ENCODE assay signal across 8 cellular contexts in genomic region chrX:106802063-106802387, GRCh38. TPM values are rescaled to one million over a fixed set of nuclear protein-coding genes. Genes with fewer than 3 reads are reported as not detected.
DNase-seq lines count a peak whose midpoint lies in the region; ATAC-seq and TF ChIP-seq lines count a peak whose summit lies in the region.

No MANE protein-coding gene starts in this region.

- H3K4me2 ChIP-seq in GM23338 (peak overlapping the region; percentile 71), smooth muscle cell (peak overlapping the region; percentile 75)

- DNase-seq in Calu3, result no peak
- peak; percentile 8 for DNase-seq in GM23338 (ENCODE audit: low spot score)
- DNase-seq in WTC11 (ENCODE audit: low spot score), result no peak
- DNase-seq in right atrium auricular region (ENCODE audit: low spot score), result no peak
- no peak for DNase-seq in smooth muscle cell (lab: John Stamatoyannopoulos, UW; ENCODE audit: unreplicated experiment)
- DNase-seq in cortex of kidney (lab: John Stamatoyannopoulos, UW), result no peak
- DNase-seq in SKM-1 treated with dmso at 0.1 percent for 144 hours (lab: John Stamatoyannopoulos, UW; ENCODE audit: unreplicated experiment), result no peak

- peaks cover 5% of the 10 kb centered on the region; the same call in 1 of the 2 replicates for H3K27me3 ChIP-seq in GM23338 (ENCODE audit: insufficient read depth)
- no peaks in the 10 kb centered on the region for H3K27me3 ChIP-seq in right atrium auricular region
- no peaks in the 10 kb centered on the region for H3K27me3 ChIP-seq in smooth muscle cell (ENCODE audit: low read depth)

- H3K9ac ChIP-seq in smooth muscle cell (ENCODE audit: low read depth), result no peak overlapping the region

- H3K4me1 ChIP-seq in GM23338 (ENCODE audit: insufficient read depth), result peaks cover under 1% of the 10 kb centered on the region; the same call in 1 of the 2 replicates
- H3K4me1 ChIP-seq in right atrium auricular region, result no peaks in the 10 kb centered on the region
- H3K4me1 ChIP-seq in smooth muscle cell (ENCODE audit: low read depth), result no peaks in the 10 kb centered on the region

- POLR2A ChIA-PET in WTC11 (lab: Charles Lee), result no interaction called here

- no peaks in the 10 kb centered on the region for H3K27me3 Mint-ChIP-seq in Calu3 (ENCODE audit: unreplicated experiment)
- H3K27me3 Mint-ChIP-seq in GM23338 (ENCODE audit: insufficient read depth, low read depth, poor library complexity), result peaks cover 4% of the 10 kb centered on the region
- H3K27me3 Mint-ChIP-seq in WTC11 (ENCODE audit: low read depth), result peaks cover 27% of the 10 kb centered on the region

- H3K9me3 ChIP-seq in right atrium auricular region (no peaks in the 10 kb centered on the region), smooth muscle cell (replicated peaks; ENCODE audit: low read depth) (no peaks in the 10 kb centered on the region)

- H3K4me3 ChIP-seq in GM23338 (peak overlapping the region; percentile 50), right atrium auricular region (peak overlapping the region; percentile 44 to 60), smooth muscle cell (peak overlapping the region; percentile 47)

- peak overlapping the region; percentile 82 for H3K4me3 Mint-ChIP-seq in Calu3 (ENCODE audit: low read depth, unreplicated experiment)
- peak overlapping the region; percentile 96 for H3K4me3 Mint-ChIP-seq in GM23338
- H3K4me3 Mint-ChIP-seq in WTC11, result peak overlapping the region; percentile 88

- H3K27ac Mint-ChIP-seq in Calu3 (ENCODE audit: unreplicated experiment) (peak overlapping the region; percentile 78), GM23338 (no peak overlapping the region; the same call in 1 of the 2 replicates), WTC11 (no peak overlapping the region)

- no peaks in the 10 kb centered on the region for H4K20me1 ChIP-seq in GM23338 (replicated peaks; ENCODE audit: insufficient read depth)
- H4K20me1 ChIP-seq in smooth muscle cell (ENCODE audit: low read depth), result peaks cover 9% of the 10 kb centered on the region

- H3K79me2 ChIP-seq in GM23338 (replicated peaks; ENCODE audit: insufficient read depth) (peaks cover 4% of the 10 kb centered on the region; the same call in 1 of the 2 replicates), smooth muscle cell (ENCODE audit: low read depth) (no peaks in the 10 kb centered on the region)

- CTCF ChIA-PET in Calu3 (lab: Charles Lee), result interaction anchor here (1.0 to 1.6 kb wide), 2 partner anchors 21 to 86 kb away, joined by 3 to 7 read pairs; no protein-coding TSS in a partner anchor
- CTCF ChIA-PET in WTC11 (lab: Charles Lee), result no interaction called here

- H3K4me1 Mint-ChIP-seq in Calu3 (ENCODE audit: low read depth, unreplicated experiment), result peaks cover 14% of the 10 kb centered on the region
- peaks cover 8% of the 10 kb centered on the region for H3K4me1 Mint-ChIP-seq in GM23338
- H3K4me1 Mint-ChIP-seq in WTC11, result peaks cover 15% of the 10 kb centered on the region

- intact Hi-C loops in Calu3 (cut with micrococcal nuclease; ENCODE audit: unreplicated experiment), result no loop called here

- BruUV-seq in Calu3 (replicated peaks; lab: Mats Ljungman, UMichigan), result no TSS peak

- H2AFZ ChIP-seq in GM23338 (0 out of 2 replicates have a peak overlapping the region, but pooled peaks have one; percentile 49), smooth muscle cell (ENCODE audit: low read depth) (peak overlapping the region; percentile 39)

- H3K36me3 ChIP-seq in GM23338 (ENCODE audit: insufficient read depth) (no peaks in the 10 kb centered on the region), right atrium auricular region (no peaks in the 10 kb centered on the region), smooth muscle cell (ENCODE audit: low read depth) (no peaks in the 10 kb centered on the region)

- ATAC-seq in GM23338, result peak; percentile 27
- peak; percentile 17 for ATAC-seq in WTC11
- no peak for ATAC-seq in HG03097 (IDR thresholded peaks at IDR 0.05; ENCODE audit: low FRiP score, unreplicated experiment)

- H3K36me3 Mint-ChIP-seq in Calu3 (ENCODE audit: insufficient read depth, unreplicated experiment), result peaks cover 22% of the 10 kb centered on the region
- H3K36me3 Mint-ChIP-seq in GM23338 (ENCODE audit: low read depth), result no peaks in the 10 kb centered on the region
- no peaks in the 10 kb centered on the region for H3K36me3 Mint-ChIP-seq in WTC11

- 56% methylated on average over 11 of the region's 11 CpGs for WGBS in smooth muscle cell (ENCODE audit: low lambda C conversion rate)

- TF ChIP-seq CTCF in Calu3 (IDR thresholded peaks at IDR 0.05; ENCODE audit: unreplicated experiment) (no peak), GM23338 (conservative IDR thresholded peaks at IDR 0.05; ENCODE audit: low read depth in 2 of 2) (no peak), WTC11 (IDR thresholded peaks at IDR 0.05) (no peak), right atrium auricular region (IDR thresholded peaks at IDR 0.05) (no peak), smooth muscle cell (IDR thresholded peaks at IDR 0.05; ENCODE audit: borderline replicate concordance, insufficient read depth, poor library complexity, severe bottlenecking) (no peak)

- H3K9me3 Mint-ChIP-seq in Calu3 (ENCODE audit: low read depth, unreplicated experiment) (no peaks in the 10 kb centered on the region), GM23338 (no peaks in the 10 kb centered on the region; the same call in 2 of the 3 replicates), WTC11 (no peaks in the 10 kb centered on the region)

- H3F3A ChIP-seq in GM23338 (replicated peaks; ENCODE audit: low read depth) (no peaks in the 10 kb centered on the region), smooth muscle cell (ENCODE audit: low read depth) (no peaks in the 10 kb centered on the region)

- no peaks in the 10 kb centered on the region for H3K9me2 ChIP-seq in GM23338 (ENCODE audit: insufficient read depth)

- H3K27ac ChIP-seq in GM23338 (ENCODE audit: low read depth) (no peak overlapping the region), right atrium auricular region (peak overlapping the region; percentile 6 to 62), smooth muscle cell (ENCODE audit: low read depth) (no peak overlapping the region)

TF ChIP-seq in WTC11, 78 proteins besides CTCF, POLR2A, EP300 and RAD21:
- TF ChIP-seq EMX1 (CRISPR knock-in tag; IDR thresholded peaks at IDR 0.05) (no peak), NFATC4 (CRISPR knock-in tag; IDR thresholded peaks at IDR 0.05) (no peak), ZNF425 (CRISPR knock-in tag; conservative IDR thresholded peaks at IDR 0.05) (no peak), TEAD1 (CRISPR knock-in tag; IDR thresholded peaks at IDR 0.05) (no peak), ZNF232 (CRISPR knock-in tag; IDR thresholded peaks at IDR 0.05) (no peak), TEAD4 (CRISPR knock-in tag; IDR thresholded peaks at IDR 0.05) (no peak), MLX (CRISPR knock-in tag; IDR thresholded peaks at IDR 0.05) (no peak), ZBTB21 (CRISPR knock-in tag; IDR thresholded peaks at IDR 0.05; ENCODE audit: borderline replicate concordance) (no peak), ZNF121 (CRISPR knock-in tag; IDR thresholded peaks at IDR 0.05) (no peak), ETV6 (CRISPR knock-in tag; IDR thresholded peaks at IDR 0.05) (no peak), GABPB1 (CRISPR knock-in tag; IDR thresholded peaks at IDR 0.05) (no peak), IRF1 (CRISPR knock-in tag; IDR thresholded peaks at IDR 0.05) (no peak)

RNA-seq across cellular contexts. Expression of gene TBC1D8B, which starts 0.4 kb away (rescaled TPM):
- total RNA-seq in Calu3 (2022) (14.9 and 15.3 TPM in 2 replicates), WTC11 (2021) (5.8 to 6.3 TPM (median 6.3 TPM) in 3 replicates), right atrium auricular region (1 to 10 TPM; 3.6 to 4.6 TPM), smooth muscle cell (15.1 and 21.8 TPM in 2 replicates)
- 6.5 and 7.6 TPM in 2 replicates for total RNA-seq in GM23338 (2014; rRNA removed; shearing (Covaris generic))
- polyA plus RNA-seq in GM23338 (2016; fragmentation: Nextera tagmentation; extraction: Ambion mirVana) (4.0 and 5.5 TPM in 2 replicates), smooth muscle cell (6.1 and 9.2 TPM in 2 replicates)

Comparison
In these comparisons a context has a peak if more than half of its experiments do, and no peak if none do; other contexts are left out.
1. H3K27ac ChIP-seq: peak in right atrium auricular region (2 of 2); none in GM23338 (single experiment) and smooth muscle cell (single experiment).
2. Peak in every context shown above with its lines, with median percentiles within 50 percentile points of each other: H3K4me3 Mint-ChIP-seq and H3K4me3 ChIP-seq.